8 cellular contexts compared by ENCODE assay signal in genomic region chr19:52856540-52857377, GRCh38. TPM values are rescaled to one million over a fixed set of nuclear protein-coding genes. Genes with fewer than 3 reads are reported as not detected.
A peak's percentile ranks its signal among the peaks of the same experiment; 100 is the strongest.
DNase-seq lines count a peak whose midpoint lies in the region; ATAC-seq and TF ChIP-seq lines count a peak whose summit lies in the region.
"Not testable (repeated sequence)": the region's sequence is repeated elsewhere in the genome, so short reads cannot be mapped to it uniquely, and the experiment has no call there.

No MANE protein-coding gene starts in this region.

- DNase-seq in CMK (ENCODE audit: low read depth) (peak; percentile 22), astrocyte of the spinal cord (ENCODE audit: low read depth, low spot score) (peak; percentile 3), glutamatergic neuron (peak; percentile 21)
- not testable (repeated sequence) for DNase-seq in T-helper 2 cell treated with Interferon-gamma antibody and Interleukin-4, amounts not matched to agents 5 μg/mL and 100 μg/mL, for 36 hours (ENCODE audit: low spot score)

- H3K36me3 Mint-ChIP-seq in T-helper 2 cell treated with Interferon-gamma antibody and Interleukin-4, amounts not matched to agents 5 μg/mL and 100 μg/mL, for 36 hours (ENCODE audit: low read depth): peaks cover 45% of the 10 kb centered on the region
- H3K36me3 Mint-ChIP-seq in glutamatergic neuron (ENCODE audit: unreplicated experiment): not testable (repeated sequence)
- peaks cover 43% of the 10 kb centered on the region for H3K36me3 Mint-ChIP-seq in stimulated activated naive CD8-positive, alpha-beta T cell treated with anti-CD3 and anti-CD28 coated beads, Interleukin-15, Interleukin-2, amounts not matched to agents 100 ng/mL and 50 ng/mL, for 24 hours (ENCODE audit: low read depth)

- not testable (repeated sequence) for H3K4me1 ChIP-seq in HUES64 (ENCODE audit: insufficient read depth, low read length); muscle layer of colon (ENCODE audit: insufficient read depth, low read length)

- H3K9me3 Mint-ChIP-seq in T-helper 2 cell treated with Interferon-gamma antibody and Interleukin-4, amounts not matched to agents 5 μg/mL and 100 μg/mL, for 36 hours: peaks cover 46% of the 10 kb centered on the region
- H3K9me3 Mint-ChIP-seq in glutamatergic neuron (ENCODE audit: unreplicated experiment): not testable (repeated sequence)
- H3K9me3 Mint-ChIP-seq in stimulated activated naive CD8-positive, alpha-beta T cell treated with anti-CD3 and anti-CD28 coated beads, Interleukin-15, Interleukin-2, amounts not matched to agents 100 ng/mL and 50 ng/mL, for 24 hours: peaks cover 10% of the 10 kb centered on the region

- not testable (repeated sequence) for H3K27me3 Mint-ChIP-seq in T-helper 2 cell treated with Interferon-gamma antibody and Interleukin-4, amounts not matched to agents 5 μg/mL and 100 μg/mL, for 36 hours (ENCODE audit: low read depth); glutamatergic neuron (ENCODE audit: unreplicated experiment); stimulated activated naive CD8-positive, alpha-beta T cell treated with anti-CD3 and anti-CD28 coated beads, Interleukin-15, Interleukin-2, amounts not matched to agents 100 ng/mL and 50 ng/mL, for 24 hours

- not testable (repeated sequence) for TF ChIP-seq CTCF in astrocyte of the spinal cord (IDR thresholded peaks at IDR 0.05; ENCODE audit: low read depth, low read length); glutamatergic neuron (IDR thresholded peaks at IDR 0.05; ENCODE audit: partially characterized antibody, unreplicated experiment)

- peak overlapping the region; percentile 97 for H3K4me3 ChIP-seq in HUES64 (ENCODE audit: low read length)
- H3K4me3 ChIP-seq in astrocyte of the spinal cord (ENCODE audit: low read depth, low read length): peak overlapping the region; percentile 70
- peak overlapping the region; percentile 68 to 83 for H3K4me3 ChIP-seq in muscle layer of colon (ENCODE audit: low read depth in 1 of 2, low read length in 2 of 2)

- H3K4me3 Mint-ChIP-seq in T-helper 2 cell treated with Interferon-gamma antibody and Interleukin-4, amounts not matched to agents 5 μg/mL and 100 μg/mL, for 36 hours: peak overlapping the region; percentile 96
- peak overlapping the region; percentile 93 for H3K4me3 Mint-ChIP-seq in glutamatergic neuron (ENCODE audit: unreplicated experiment)
- peak overlapping the region; percentile 97 for H3K4me3 Mint-ChIP-seq in stimulated activated naive CD8-positive, alpha-beta T cell treated with anti-CD3 and anti-CD28 coated beads, Interleukin-15, Interleukin-2, amounts not matched to agents 100 ng/mL and 50 ng/mL, for 24 hours

- H3K36me3 ChIP-seq in HUES64 (ENCODE audit: insufficient read depth, low read length): peaks cover 12% of the 10 kb centered on the region
- not testable (repeated sequence) for H3K36me3 ChIP-seq in muscle layer of colon (ENCODE audit: insufficient read depth, low read length)

- H3K27ac ChIP-seq in HUES64 (ENCODE audit: low read depth, low read length): not testable (repeated sequence)
- H3K27ac ChIP-seq in muscle layer of colon (ENCODE audit: low read depth, low read length): peak overlapping the region; percentile 58

- H3K27ac Mint-ChIP-seq in T-helper 2 cell treated with Interferon-gamma antibody and Interleukin-4, amounts not matched to agents 5 μg/mL and 100 μg/mL, for 36 hours: peak overlapping the region; percentile 88
- H3K27ac Mint-ChIP-seq in glutamatergic neuron (ENCODE audit: unreplicated experiment): peak overlapping the region; percentile 85
- H3K27ac Mint-ChIP-seq in stimulated activated naive CD8-positive, alpha-beta T cell treated with anti-CD3 and anti-CD28 coated beads, Interleukin-15, Interleukin-2, amounts not matched to agents 100 ng/mL and 50 ng/mL, for 24 hours: peak overlapping the region; percentile 93

- H3K4me1 Mint-ChIP-seq in T-helper 2 cell treated with Interferon-gamma antibody and Interleukin-4, amounts not matched to agents 5 μg/mL and 100 μg/mL, for 36 hours (ENCODE audit: low read depth): peaks cover 10% of the 10 kb centered on the region
- not testable (repeated sequence) for H3K4me1 Mint-ChIP-seq in glutamatergic neuron (ENCODE audit: low read depth, unreplicated experiment)
- H3K4me1 Mint-ChIP-seq in stimulated activated naive CD8-positive, alpha-beta T cell treated with anti-CD3 and anti-CD28 coated beads, Interleukin-15, Interleukin-2, amounts not matched to agents 100 ng/mL and 50 ng/mL, for 24 hours (ENCODE audit: low read depth): peaks cover 28% of the 10 kb centered on the region

- H3K27me3 ChIP-seq in HUES64 (ENCODE audit: insufficient read depth, low read length); muscle layer of colon (ENCODE audit: control insufficient read depth in 1 of 2, insufficient read depth in 2 of 2, low read length in 2 of 2): not testable (repeated sequence)

- 4% methylated on average over 26 of the region's 31 CpGs for WGBS in HUES64

- in situ Hi-C loops in astrocyte of the spinal cord (cut with HindIII; ENCODE audit: low sequenced_read_pairs): not testable (repeated sequence)

- H3K9me3 ChIP-seq in HUES64 (ENCODE audit: insufficient read depth, low read depth, low read length); muscle layer of colon (ENCODE audit: low read length): not testable (repeated sequence)

- peak; percentile 24 for ATAC-seq in GM21526 (IDR thresholded peaks at IDR 0.05; ENCODE audit: low FRiP score, unreplicated experiment)

- peak overlapping the region; percentile 72 for H3K9ac ChIP-seq in HUES64 (ENCODE audit: low read depth, low read length)
- H3K9ac ChIP-seq in muscle layer of colon (ENCODE audit: low read length): not testable (repeated sequence)

RNA-seq across cellular contexts. Expression of gene ZNF468, which starts 0.7 kb away (rescaled TPM):
- polyA plus RNA-seq in HUES64 (2013, experiment 1 of 2): 21.4 TPM
- polyA plus RNA-seq in HUES64 (2013, experiment 2 of 2): 22.2 TPM
- total RNA-seq in glutamatergic neuron (ENCODE audit: unreplicated experiment): 44.6 TPM

RNA-seq across cellular contexts. Expression of gene ZNF28, which starts 35.3 kb away (rescaled TPM):
- 14.2 TPM for polyA plus RNA-seq in HUES64 (2013, experiment 1 of 2)
- polyA plus RNA-seq in HUES64 (2013, experiment 2 of 2): 12.6 TPM
- 21.1 TPM for total RNA-seq in glutamatergic neuron (ENCODE audit: unreplicated experiment)

RNA-seq across cellular contexts. Expression of gene ZNF320, which starts 40.7 kb away (rescaled TPM):
- polyA plus RNA-seq in HUES64 (2013, experiment 1 of 2): 13.9 TPM
- 17.0 TPM for polyA plus RNA-seq in HUES64 (2013, experiment 2 of 2)
- 57.6 TPM for total RNA-seq in glutamatergic neuron (ENCODE audit: unreplicated experiment)
